9 cellular contexts compared by ENCODE assay signal in genomic region chr12:27970981-27971489, GRCh38. TPM values are rescaled to one million over a fixed set of nuclear protein-coding genes. Genes with fewer than 3 reads are reported as not detected.
DNase-seq lines count a peak whose midpoint lies in the region; ATAC-seq and TF ChIP-seq lines count a peak whose summit lies in the region.
"Had no signal": no experiment of that assay in that cellular context is flagged by ENCODE, and none has a peak within 500 bp of the region (broad histone marks: within the 10 kb centered on the region; RNA-seq: fewer than 3 reads in every experiment).

No MANE protein-coding gene starts in this region.

- H3K4me1 Mint-ChIP-seq in T-helper 17 cell (peaks cover 22% of the 10 kb centered on the region), nephron progenitor cell (peaks cover 36% of the 10 kb centered on the region)

- DNase-seq in AG20443 (ENCODE audit: low spot score) (peak; percentile 11), T-helper 17 cell (no peak), fibroblast of pulmonary artery (ENCODE audit: low read depth) (no peak), nephron progenitor cell (peak; percentile 26), KBM-7 (no peak), DMS153 treated with DMSO at 0.1 percent for 48 hours (lab: John Stamatoyannopoulos, UW; ENCODE audit: unreplicated experiment) (no peak)
- DNase-seq in activated CD4-positive, alpha-beta T cell treated with anti-CD3 and anti-CD28 coated beads, Interleukin-2, amount 50 U/mL, for 4 hours, result no peak
- DNase-seq: central memory CD4-positive, alpha-beta T cell had no signal

- in situ Hi-C loops in KBM-7 (cut with MboI; ENCODE audit: low pct_unique_long_range_greater_than_20kb, low sequenced_read_pairs), result no loop called here

- peak overlapping the region; percentile 69 for H3K4me3 Mint-ChIP-seq in T-helper 17 cell
- H3K4me3 Mint-ChIP-seq in nephron progenitor cell, result peak overlapping the region; percentile 81

- peaks cover 78% of the 10 kb centered on the region for H3K27me3 Mint-ChIP-seq in T-helper 17 cell
- peaks cover 97% of the 10 kb centered on the region for H3K27me3 Mint-ChIP-seq in nephron progenitor cell (ENCODE audit: low read depth, poor library complexity)

- no peak for TF ChIP-seq CTCF in fibroblast of pulmonary artery (IDR thresholded peaks at IDR 0.05; ENCODE audit: low read length, missing control alignments)
- no peak for TF ChIP-seq CTCF in nephron progenitor cell (IDR thresholded peaks at IDR 0.05)

- H3K4me3 ChIP-seq in fibroblast of pulmonary artery (replicated peaks; ENCODE audit: low read depth, low read length), result peak overlapping the region; percentile 64

- no peaks in the 10 kb centered on the region for H3K9me3 ChIP-seq in T-helper 17 cell (ENCODE audit: control insufficient read depth, low read length, poor library complexity, severe bottlenecking)

- no peaks in the 10 kb centered on the region for H3K9me3 Mint-ChIP-seq in nephron progenitor cell

- H3K27ac Mint-ChIP-seq in T-helper 17 cell (no peak overlapping the region), nephron progenitor cell (no peak overlapping the region)

- ATAC-seq in T-helper 17 cell (no peak), GM18858 (IDR thresholded peaks at IDR 0.05; ENCODE audit: unreplicated experiment) (no peak)

- no peaks in the 10 kb centered on the region for H3K36me3 Mint-ChIP-seq in T-helper 17 cell (ENCODE audit: low read depth)
- no peaks in the 10 kb centered on the region for H3K36me3 Mint-ChIP-seq in nephron progenitor cell (ENCODE audit: low read depth)

RNA-seq across cellular contexts. Expression of gene PTHLH, which starts 1.5 kb away (rescaled TPM):
- not detected for total RNA-seq in T-helper 17 cell

Comparison
In these comparisons a context has a peak if more than half of its experiments do, and no peak if none do; other contexts are left out.
1. DNase-seq: peak in AG20443 (single experiment) and nephron progenitor cell (single experiment); none in T-helper 17 cell (0 of 3), fibroblast of pulmonary artery (single experiment), KBM-7 (single experiment), DMS153 treated with DMSO at 0.1 percent for 48 hours (single experiment) and activated CD4-positive, alpha-beta T cell treated with anti-CD3 and anti-CD28 coated beads, Interleukin-2, amount 50 U/mL, for 4 hours (0 of 2).